11 cellular contexts compared by ENCODE assay signal in the genomic region with DNA sequence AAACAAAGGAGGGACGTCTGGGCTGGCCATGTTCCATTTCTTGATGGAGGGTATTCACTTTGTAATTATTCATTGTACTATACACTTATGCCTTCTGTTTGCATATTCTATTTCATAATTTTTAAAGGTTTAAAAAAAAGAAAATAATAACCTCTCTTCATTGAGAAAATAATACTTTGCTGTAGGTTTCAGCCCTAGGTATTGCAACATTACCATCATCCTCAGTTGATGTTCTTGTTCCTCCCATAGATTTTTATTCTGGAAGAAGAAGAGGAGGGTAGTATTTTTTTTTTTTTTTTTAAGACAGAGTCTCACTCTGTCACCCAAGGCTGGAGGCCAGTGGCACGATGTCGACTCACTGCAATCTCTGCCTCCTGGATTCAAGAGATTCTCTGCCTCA. TPM values are rescaled to one million over a fixed set of nuclear protein-coding genes. Genes with fewer than 3 reads are reported as not detected.
A peak's percentile ranks its signal among the peaks of the same experiment; 100 is the strongest.
DNase-seq lines count a peak whose midpoint lies in the region; ATAC-seq and TF ChIP-seq lines count a peak whose summit lies in the region.
"Had no signal": no experiment of that assay in that cellular context is flagged by ENCODE, and none has a peak within 500 bp of the region (broad histone marks: within the 10 kb centered on the region; RNA-seq: fewer than 3 reads in every experiment).

No MANE protein-coding gene starts in this region.

- no peaks in the 10 kb centered on the region for H3K27me3 ChIP-seq in right cardiac atrium (ENCODE audit: control insufficient read depth, insufficient read depth)
- H3K27me3 ChIP-seq in body of pancreas: no peaks in the 10 kb centered on the region
- H3K27me3 ChIP-seq: neutrophil had no signal

- H3K9me3 ChIP-seq in right cardiac atrium (ENCODE audit: control insufficient read depth, low read length): no peaks in the 10 kb centered on the region
- H3K9me3 ChIP-seq in body of pancreas: no peaks in the 10 kb centered on the region
- H3K9me3 ChIP-seq: neutrophil had no signal

- no peak for TF ChIP-seq CTCF in body of pancreas (IDR thresholded peaks at IDR 0.05)

- no peak for TF ChIP-seq POLR2A in body of pancreas (IDR thresholded peaks at IDR 0.05)

- no peaks in the 10 kb centered on the region for H3K36me3 ChIP-seq in body of pancreas (replicated peaks in 1 of 2; ENCODE audit: insufficient read depth in 1 of 2, low read depth in 2 of 2)
- H3K36me3 ChIP-seq: neutrophil had no signal

- WGBS in right cardiac atrium: 90% methylated on average over 3 of the region's 3 CpGs
- WGBS in body of pancreas, 2 donors: 77 to 82% methylated on average over 3 of the region's 3 CpGs

- H3K4me1 ChIP-seq in right cardiac atrium (ENCODE audit: control insufficient read depth, insufficient read depth, low read length) (no peaks in the 10 kb centered on the region), body of pancreas (peaks cover 35% of the 10 kb centered on the region)

- no peak for DNase-seq in right cardiac atrium
- DNase-seq in Right ventricle myocardium inferior (ENCODE audit: missing footprints): no peak
- DNase-seq in body of pancreas: no peak
- DNase-seq in myocyte (ENCODE audit: low read depth): peak; percentile 22
- DNase-seq in ureter (ENCODE audit: low spot score): no peak
- DNase-seq in HK-2 (ENCODE audit: unreplicated experiment): no peak
- DNase-seq in LoVo (ENCODE audit: low spot score): no peak
- DNase-seq: CD4-positive, alpha-beta T cell; stimulated activated CD4-positive, alpha-beta T cell treated with anti-CD3 and anti-CD28 coated beads, Interleukin-4, amount 100 ng/mL, for 24 hours had no signal

- H3K4me3 ChIP-seq in right cardiac atrium (ENCODE audit: low read length) (no peak overlapping the region), body of pancreas (no peak overlapping the region)

- intact Hi-C loops in right cardiac atrium (cut with DNase I): no loop called here
- intact Hi-C loops in Right ventricle myocardium inferior (cut with DNase I): no loop called here
- intact Hi-C loops in body of pancreas (cut with DNase I): no loop called here

- ATAC-seq in right cardiac atrium: no peak
- ATAC-seq in Right ventricle myocardium inferior: no peak
- no peak for ATAC-seq in body of pancreas
- no peak for ATAC-seq in HG02870 (IDR thresholded peaks at IDR 0.05; ENCODE audit: unreplicated experiment)

- H3K27ac ChIP-seq in right cardiac atrium (ENCODE audit: low read length) (peak overlapping the region; percentile 48), body of pancreas (peak overlapping the region; percentile 62 to 89 (median 68))
- H3K27ac ChIP-seq: neutrophil had no signal

RNA-seq across cellular contexts. Expression of gene PHLDA1, which starts 54.7 kb away (rescaled TPM):
- total RNA-seq in right cardiac atrium: 1 to 10 TPM; 2.0 to 5.9 (median 3.5) TPM
- polyA plus RNA-seq in right cardiac atrium: 3.9 TPM
- 4.0 TPM for total RNA-seq in Right ventricle myocardium inferior
- total RNA-seq in body of pancreas: 10 to 100 TPM; 11.9 to 22.4 TPM
- 68.1 and 72.4 TPM in 2 replicates for total RNA-seq in myocyte
- 27.4 TPM for polyA plus RNA-seq in myocyte (2012)
- 10.7 TPM for total RNA-seq in ureter
